Comparison of ENCODE assay signal across 8 cellular contexts in the genomic region with DNA sequence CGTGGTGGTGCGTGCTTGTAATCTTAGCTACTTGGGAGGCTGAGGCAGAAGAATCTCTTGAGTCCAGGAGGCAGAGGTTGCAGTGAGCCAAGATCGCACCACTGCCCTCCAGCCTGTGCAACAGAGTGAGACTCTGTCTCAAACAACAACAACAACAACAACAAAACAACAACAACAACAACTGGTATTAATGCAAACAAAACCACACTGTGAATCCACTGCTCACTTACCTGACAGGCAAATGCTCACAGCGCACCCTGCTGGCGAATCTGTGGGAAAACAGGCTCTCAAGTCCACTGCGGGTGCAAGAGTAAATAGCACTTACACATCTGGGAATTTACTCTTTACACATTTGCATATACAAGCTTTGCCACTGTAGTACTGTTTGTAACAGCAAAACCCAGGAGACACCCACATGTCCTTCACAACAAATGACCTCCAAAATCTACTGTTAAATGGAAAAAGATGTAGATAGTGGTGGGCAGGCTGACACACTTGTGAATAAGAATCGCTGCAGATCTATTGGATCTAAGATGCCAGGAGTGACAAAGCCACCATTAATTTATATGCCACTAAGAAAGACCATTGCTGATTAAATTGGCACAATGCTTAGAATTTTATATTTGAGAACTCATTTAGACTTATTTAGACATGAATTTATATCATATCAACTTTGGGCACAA. TPM values are rescaled to one million over a fixed set of nuclear protein-coding genes. Genes with fewer than 3 reads are reported as not detected.
DNase-seq lines count a peak whose midpoint lies in the region; ATAC-seq, FAIRE-seq and TF ChIP-seq lines count a peak whose summit lies in the region.

No MANE protein-coding gene starts in this region.

- no peak overlapping the region for H3K4me2 ChIP-seq in GM23248 (ENCODE audit: unreplicated experiment)

- H3F3A ChIP-seq in GM23248 (ENCODE audit: insufficient read depth) = peaks cover 5% of the 10 kb centered on the region; the same call in 1 of the 2 replicates

- 43 to 44% methylated on average over 7 of the region's 7 CpGs for WGBS in GM23248 (ENCODE audit: low coverage in 1 of 2, low lambda C conversion rate in 2 of 2, missing lambda C conversion rate in 2 of 2), 2 experiments

- no peaks in the 10 kb centered on the region for H4K20me1 ChIP-seq in GM23248 (ENCODE audit: insufficient read depth)

- no peaks in the 10 kb centered on the region for H3K9me3 ChIP-seq in BE2C
- H3K9me3 ChIP-seq in GM23248 (ENCODE audit: low read depth) = no peaks in the 10 kb centered on the region
- H3K9me3 ChIP-seq in kidney (ENCODE audit: control insufficient read depth in 1 of 2, low read length in 2 of 2) = no peaks in the 10 kb centered on the region

- intact Hi-C loops in kidney (cut with DNase I) = loop anchor here (5.0 kb wide), 1 partner anchor 125 kb away; no protein-coding TSS in a partner anchor

- H3K79me2 ChIP-seq in GM23248 (ENCODE audit: insufficient read depth) = no peaks in the 10 kb centered on the region

- no peak overlapping the region for H3K27ac ChIP-seq in GM23248
- no peak overlapping the region for H3K27ac ChIP-seq in kidney (ENCODE audit: low read depth in 2 of 2, low read length in 2 of 2)

- no peak for ATAC-seq in HG03139 (IDR thresholded peaks at IDR 0.05; ENCODE audit: unreplicated experiment)

- DNase-seq in BE2C = peak; percentile 52
- peak; percentile 73 for DNase-seq in GM23248
- DNase-seq in NCI-H2227 treated with DMSO at 0.1 percent for 48 hours (lab: John Stamatoyannopoulos, UW) = peak; percentile 62
- peak; percentile 68 for DNase-seq in activated CD4-positive, CD25-positive, alpha-beta regulatory T cell treated with anti-CD3 and anti-CD28 coated beads, Interleukin-2, amount 50 U/mL, for 16 hours (ENCODE audit: low read depth, low spot score)
- DNase-seq in cardiac fibroblast (ENCODE audit: low read depth in 2 of 2) = peak; percentile 90 to 91
- DNase-seq in kidney = peak; percentile 88
- DNase-seq in stimulated activated CD4-positive, alpha-beta T cell treated with anti-CD3 and anti-CD28 coated beads, Interleukin-1b, Interleukin-23, amount 100 ng/mL, for 48 hours = peak; percentile 78

- H3K4me3 ChIP-seq in BE2C (ENCODE audit: low read depth, low read length) (no peak overlapping the region), GM23248 (no peak overlapping the region), cardiac fibroblast (replicated peaks in 1 of 2; ENCODE audit: low read depth in 2 of 2, low read length in 2 of 2) (no peak overlapping the region), kidney (ENCODE audit: low read length in 2 of 2) (no peak overlapping the region)

- H3K27me3 ChIP-seq in BE2C = no peaks in the 10 kb centered on the region
- no peaks in the 10 kb centered on the region for H3K27me3 ChIP-seq in GM23248 (replicated peaks; ENCODE audit: insufficient read depth)

- H3K9me2 ChIP-seq in GM23248 (ENCODE audit: insufficient read depth) = no peaks in the 10 kb centered on the region

- no peak overlapping the region for H3K9ac ChIP-seq in GM23248
- H3K9ac ChIP-seq in kidney (ENCODE audit: low read length in 2 of 2) = no peak overlapping the region

- in situ Hi-C loops in GM23248 (cut with MboI) = loop anchor here (5.0 kb wide), 1 partner anchor 120 kb away; no protein-coding TSS in a partner anchor

- H3K4me1 ChIP-seq in BE2C = no peaks in the 10 kb centered on the region
- H3K4me1 ChIP-seq in GM23248 (ENCODE audit: insufficient read depth) = peaks cover 10% of the 10 kb centered on the region
- H3K4me1 ChIP-seq in kidney (ENCODE audit: control insufficient read depth in 1 of 2, insufficient read depth in 1 of 2, low read depth in 1 of 2, low read length in 2 of 2) = no peaks in the 10 kb centered on the region

- FAIRE-seq in kidney (lab: Jason Lieb, UNC) = peak; percentile 82

- H3K36me3 ChIP-seq in BE2C (no peaks in the 10 kb centered on the region), GM23248 (ENCODE audit: low read depth) (no peaks in the 10 kb centered on the region), kidney (ENCODE audit: control insufficient read depth in 1 of 2, insufficient read depth in 2 of 2, low read length in 2 of 2) (peaks cover 8 to 9% of the 10 kb centered on the region in 2 donors)

- peak; percentile 72 for TF ChIP-seq CTCF in BE2C (IDR thresholded peaks at IDR 0.05; ENCODE audit: low read depth, low read length)
- peak; percentile 89 for TF ChIP-seq CTCF in cardiac fibroblast (IDR thresholded peaks at IDR 0.05; ENCODE audit: low read depth, low read length)
- TF ChIP-seq CTCF in kidney (IDR thresholded peaks at IDR 0.05; ENCODE audit: borderline replicate concordance, extremely low read depth, insufficient read depth) = peak; percentile 83

- no peak overlapping the region for H2AFZ ChIP-seq in GM23248

RNA-seq across cellular contexts. Expression of gene NSFL1C, which starts 29.3 kb away (rescaled TPM):
- polyA plus RNA-seq in BE2C (2012; ENCODE audit: insufficient read depth, insufficient read length, low read depth) = 75.5 TPM
- 22.2 and 32.0 TPM in 2 replicates for total RNA-seq in GM23248 (2014; rRNA removed; shearing (Covaris generic))
- polyA plus RNA-seq in GM23248 (2016; fragmentation: Nextera tagmentation; extraction: Ambion mirVana) = 84.2 and 88.7 TPM in 2 replicates
- total RNA-seq in kidney = 78.2 TPM
- 76.1 TPM for polyA plus RNA-seq in kidney (ENCODE audit: insufficient read depth, low read depth, low replicate concordance)

RNA-seq across cellular contexts. Expression of gene FKBP1A, which starts 44.5 kb away (rescaled TPM):
- polyA plus RNA-seq in BE2C (2012; ENCODE audit: insufficient read depth, insufficient read length, low read depth) = 186 TPM
- total RNA-seq in GM23248 (2014; rRNA removed; shearing (Covaris generic)) = 150 and 162 TPM in 2 replicates
- 844 and 887 TPM in 2 replicates for polyA plus RNA-seq in GM23248 (2016; fragmentation: Nextera tagmentation; extraction: Ambion mirVana)
- total RNA-seq in kidney = 220 TPM
- polyA plus RNA-seq in kidney (ENCODE audit: insufficient read depth, low read depth, low replicate concordance) = 260 TPM

RNA-seq across cellular contexts. Expression of gene SIRPB2, which starts 53.9 kb away (rescaled TPM):
- not detected for polyA plus RNA-seq in BE2C (2012; ENCODE audit: insufficient read depth, insufficient read length, low read depth)
- not detected in 2 replicates for total RNA-seq in GM23248 (2014; rRNA removed; shearing (Covaris generic))
- polyA plus RNA-seq in GM23248 (2016; fragmentation: Nextera tagmentation; extraction: Ambion mirVana) (not detected in 2 replicates), kidney (ENCODE audit: insufficient read depth, low read depth, low replicate concordance) (0.86 TPM)
- 8.2 TPM for total RNA-seq in kidney
